9 cellular contexts compared by ENCODE assay signal in the genomic region with DNA sequence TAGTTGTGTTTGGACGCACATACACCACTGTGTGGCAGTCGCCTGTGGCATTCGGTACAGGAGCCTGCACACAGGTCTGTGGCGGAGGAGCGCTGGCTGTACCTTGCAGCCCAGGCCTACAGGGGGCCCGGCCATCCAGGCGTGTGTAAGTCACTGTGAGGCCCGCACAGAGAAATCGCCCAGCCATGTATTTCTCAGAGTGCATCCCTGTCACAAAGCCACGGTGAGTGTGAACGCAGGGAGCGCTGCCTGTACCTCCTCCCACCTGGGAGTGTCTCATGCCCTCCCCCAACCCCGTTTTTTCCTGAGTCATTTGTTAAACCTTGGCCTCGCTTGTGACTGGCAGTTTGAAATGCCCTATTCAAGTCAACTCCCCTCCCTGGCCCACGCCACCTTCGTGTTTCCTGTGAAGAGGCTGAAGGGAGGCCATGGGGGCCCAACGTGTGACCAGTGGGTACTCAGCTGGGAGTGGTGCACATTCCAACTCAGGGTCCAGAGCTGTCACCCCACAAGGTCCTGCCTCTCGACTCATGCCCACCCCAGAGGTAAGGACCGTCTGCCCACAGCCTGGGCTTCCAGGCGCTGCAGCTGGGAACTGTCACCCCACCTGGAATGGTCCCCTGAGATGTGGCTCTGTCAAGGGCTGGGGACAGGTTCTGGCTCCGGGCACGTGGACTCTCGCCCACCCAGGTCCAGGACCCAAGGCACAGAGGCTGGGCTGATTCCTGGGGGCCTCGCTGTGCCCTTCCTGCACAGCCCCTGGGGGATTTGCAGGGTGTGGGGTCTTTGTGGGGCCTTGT. TPM values are rescaled to one million over a fixed set of nuclear protein-coding genes. Genes with fewer than 3 reads are reported as not detected.
DNase-seq lines count a peak whose midpoint lies in the region; ATAC-seq, FAIRE-seq and TF ChIP-seq lines count a peak whose summit lies in the region.
"Had no signal": no experiment of that assay in that cellular context is flagged by ENCODE, and none has a peak within 500 bp of the region (broad histone marks: within the 10 kb centered on the region; RNA-seq: fewer than 3 reads in every experiment).

No MANE protein-coding gene starts in this region.

- H3K79me2 ChIP-seq in DND-41 (ENCODE audit: insufficient read depth, low read length): no peaks in the 10 kb centered on the region
- no peaks in the 10 kb centered on the region for H3K79me2 ChIP-seq in hepatocyte

- DNase-seq in DND-41: peak; percentile 39
- peak; percentile 45 for DNase-seq in HEK293T (ENCODE audit: extremely low spot score)
- peak; percentile 60 for DNase-seq in hepatocyte (ENCODE audit: low spot score)
- DNase-seq in amygdala (lab: John Stamatoyannopoulos, UW): no peak
- DNase-seq in RCC 7860 (ENCODE audit: low spot score): no peak

- H3K9me3 ChIP-seq in DND-41 (ENCODE audit: insufficient read depth, low read length, severe bottlenecking): no peaks in the 10 kb centered on the region
- no peaks in the 10 kb centered on the region for H3K9me3 ChIP-seq in hepatocyte (ENCODE audit: low read depth)

- H4K20me1 ChIP-seq in DND-41 (ENCODE audit: insufficient read depth, low read length) (peaks cover 5% of the 10 kb centered on the region; the same call in 1 of the 2 replicates), hepatocyte (ENCODE audit: insufficient read depth, poor library complexity, severe bottlenecking) (no peaks in the 10 kb centered on the region)

- H3K9ac ChIP-seq in DND-41 (ENCODE audit: low read depth, low read length): peak overlapping the region; percentile 27

- H3K4me2 ChIP-seq in DND-41 (ENCODE audit: insufficient read depth, low read length): peak overlapping the region; percentile 45
- H3K4me2 ChIP-seq in hepatocyte: no peak overlapping the region

- no peaks in the 10 kb centered on the region for H3K9me2 ChIP-seq in hepatocyte (replicated peaks; ENCODE audit: insufficient read depth)

- H2AFZ ChIP-seq in DND-41 (ENCODE audit: low read depth, low read length) (no peak overlapping the region), hepatocyte (no peak overlapping the region)

- H3K36me3 ChIP-seq in DND-41 (ENCODE audit: insufficient read depth, low read length): no peaks in the 10 kb centered on the region
- no peaks in the 10 kb centered on the region for H3K36me3 ChIP-seq in hepatocyte (replicated peaks; ENCODE audit: insufficient read depth, low read depth)

- peak; percentile 54 for TF ChIP-seq CTCF in DND-41 (IDR thresholded peaks at IDR 0.05; ENCODE audit: borderline replicate concordance, extremely low read depth, low read length, poor library complexity, severe bottlenecking)
- peak; percentile 26; the same call in 1 of the 2 replicates for TF ChIP-seq CTCF in WI38 (IDR thresholded peaks at IDR 0.05; ENCODE audit: low read depth, low read length)
- peak; percentile 22 for TF ChIP-seq CTCF in hepatocyte (IDR thresholded peaks at IDR 0.05; ENCODE audit: poor library complexity)

- H3K4me3 ChIP-seq in DND-41 (ENCODE audit: low read depth in 1 of 2, low read length in 2 of 2) (peak overlapping the region in 1 of 2 experiments; percentile 28; a peak in 2 of 4 replicates), WI38 (ENCODE audit: low read depth, low read length) (no peak overlapping the region), hepatocyte (no peak overlapping the region)

- POLR2A ChIA-PET in HEK293T (lab: Yijun Ruan, JAX): no interaction called here

- no peaks in the 10 kb centered on the region for H3K27me3 ChIP-seq in DND-41 (ENCODE audit: insufficient read depth, low read length, poor library complexity)
- no peaks in the 10 kb centered on the region for H3K27me3 ChIP-seq in hepatocyte

- CTCF ChIA-PET in HEK293T (lab: Yijun Ruan, JAX): no interaction called here

- FAIRE-seq in RCC 7860 (lab: Jason Lieb, UNC): no peak

- 69% methylated on average over 24 of the region's 24 CpGs for WGBS in hepatocyte (ENCODE audit: low lambda C conversion rate, missing lambda C conversion rate)

- ATAC-seq in DND-41 (ENCODE audit: insufficient read depth, low read depth) (no peak), GM19023 (IDR thresholded peaks at IDR 0.05; ENCODE audit: unreplicated experiment) (no peak), HG03565 (IDR thresholded peaks at IDR 0.05; ENCODE audit: unreplicated experiment) (no peak)

- H3K4me1 ChIP-seq in DND-41 (ENCODE audit: insufficient read depth, low read length): peaks cover 84% of the 10 kb centered on the region
- H3K4me1 ChIP-seq in hepatocyte (ENCODE audit: insufficient read depth): no peaks in the 10 kb centered on the region

- peak overlapping the region; percentile 76 for H3K27ac ChIP-seq in DND-41 (ENCODE audit: low read length)
- H3K27ac ChIP-seq in hepatocyte: no peak overlapping the region
- H3K27ac ChIP-seq: HL-60 had no signal

TF ChIP-seq in HEK293T, 16 proteins besides CTCF, POLR2A, EP300 and RAD21:
- TF ChIP-seq ZNF384 (IDR thresholded peaks at IDR 0.05) (no peak), SP1 (IDR thresholded peaks at IDR 0.05) (no peak), HDGF (IDR thresholded peaks at IDR 0.05; ENCODE audit: borderline replicate concordance) (no peak), TARDBP (IDR thresholded peaks at IDR 0.05) (no peak), FOXM1 (IDR thresholded peaks at IDR 0.05; ENCODE audit: borderline replicate concordance) (no peak), ELF4 (IDR thresholded peaks at IDR 0.05) (no peak), FOXK2 (IDR thresholded peaks at IDR 0.05) (no peak)
TF ChIP-seq in HEK293T: peak in this region for 0.

RNA-seq across cellular contexts. Expression of a gene that starts 11.6 kb away (rescaled TPM):
- 4.3 and 6.1 TPM in 2 replicates for total RNA-seq in hepatocyte
- polyA plus RNA-seq in hepatocyte: 5.6 and 5.8 TPM in 2 replicates

RNA-seq across cellular contexts. Expression of a gene that starts 35.1 kb away (rescaled TPM):
- total RNA-seq in hepatocyte: not detected in 2 replicates
- polyA plus RNA-seq in hepatocyte: not detected in 2 replicates

Comparison
In these comparisons a context has a peak if more than half of its experiments do, and no peak if none do; other contexts are left out.
1. DNase-seq: peak in DND-41 (single experiment), HEK293T (single experiment) and hepatocyte (single experiment); none in amygdala (0 of 56) and RCC 7860 (single experiment).
2. Peak in every context shown above with its lines, with median percentiles within 50 percentile points of each other: CTCF ChIP-seq.